Comparison of ENCODE assay signal across 2 cellular contexts in the genomic region with DNA sequence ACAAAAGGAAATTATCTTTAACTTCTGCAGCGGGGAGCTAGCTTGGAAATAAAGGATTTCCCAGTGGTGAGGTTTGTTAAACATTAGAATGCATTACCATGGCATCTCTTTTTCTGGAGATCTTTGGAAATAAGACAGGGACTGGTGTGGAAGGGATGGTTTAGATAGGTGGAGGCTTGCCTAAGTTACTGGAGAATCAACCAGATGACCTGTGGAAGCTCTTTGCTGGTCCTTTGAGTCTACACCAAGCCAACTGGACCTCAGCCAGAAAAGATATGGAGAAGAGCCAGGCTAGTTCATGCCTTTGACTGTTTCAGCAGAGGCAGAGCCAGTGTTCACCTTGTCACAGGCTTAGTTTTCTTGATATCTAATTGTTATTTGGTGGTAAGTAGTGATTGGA.
TF ChIP-seq lines count a peak whose summit lies in the region.

No MANE protein-coding gene starts in this region.

TF ChIP-seq in liver, 16 proteins besides CTCF, POLR2A, EP300 and RAD21:
- TF ChIP-seq ZBTB33 (IDR thresholded peaks at IDR 0.05) (no peak), RXRA (IDR thresholded peaks at IDR 0.05) (peak in 1 of 2 donors; percentile 24), MAX (IDR thresholded peaks at IDR 0.05) (no peak), SP1 (IDR thresholded peaks at IDR 0.05) (no peak)

TF ChIP-seq in HepG2, 621 proteins besides CTCF, POLR2A, EP300 and RAD21:
- TF ChIP-seq, protein P1, sequence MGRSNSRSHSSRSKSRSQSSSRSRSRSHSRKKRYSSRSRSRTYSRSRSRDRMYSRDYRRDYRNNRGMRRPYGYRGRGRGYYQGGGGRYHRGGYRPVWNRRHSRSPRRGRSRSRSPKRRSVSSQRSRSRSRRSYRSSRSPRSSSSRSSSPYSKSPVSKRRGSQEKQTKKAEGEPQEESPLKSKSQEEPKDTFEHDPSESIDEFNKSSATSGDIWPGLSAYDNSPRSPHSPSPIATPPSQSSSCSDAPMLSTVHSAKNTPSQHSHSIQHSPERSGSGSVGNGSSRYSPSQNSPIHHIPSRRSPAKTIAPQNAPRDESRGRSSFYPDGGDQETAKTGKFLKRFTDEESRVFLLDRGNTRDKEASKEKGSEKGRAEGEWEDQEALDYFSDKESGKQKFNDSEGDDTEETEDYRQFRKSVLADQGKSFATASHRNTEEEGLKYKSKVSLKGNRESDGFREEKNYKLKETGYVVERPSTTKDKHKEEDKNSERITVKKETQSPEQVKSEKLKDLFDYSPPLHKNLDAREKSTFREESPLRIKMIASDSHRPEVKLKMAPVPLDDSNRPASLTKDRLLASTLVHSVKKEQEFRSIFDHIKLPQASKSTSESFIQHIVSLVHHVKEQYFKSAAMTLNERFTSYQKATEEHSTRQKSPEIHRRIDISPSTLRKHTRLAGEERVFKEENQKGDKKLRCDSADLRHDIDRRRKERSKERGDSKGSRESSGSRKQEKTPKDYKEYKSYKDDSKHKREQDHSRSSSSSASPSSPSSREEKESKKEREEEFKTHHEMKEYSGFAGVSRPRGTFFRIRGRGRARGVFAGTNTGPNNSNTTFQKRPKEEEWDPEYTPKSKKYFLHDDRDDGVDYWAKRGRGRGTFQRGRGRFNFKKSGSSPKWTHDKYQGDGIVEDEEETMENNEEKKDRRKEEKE (IDR thresholded peaks at IDR 0.05) = no peak
- TF ChIP-seq SRF (IDR thresholded peaks at IDR 0.05; ENCODE audit: low read depth, low read length) (no peak), SP1 (IDR thresholded peaks at IDR 0.05) (no peak), SP1 (CRISPR knock-in tag; IDR thresholded peaks at IDR 0.05) (no peak), CAMTA2 (CRISPR knock-in tag; IDR thresholded peaks at IDR 0.05; ENCODE audit: borderline replicate concordance) (no peak), ZNF253 (CRISPR knock-in tag; IDR thresholded peaks at IDR 0.05; ENCODE audit: borderline replicate concordance) (no peak), ZNF3 (CRISPR knock-in tag; IDR thresholded peaks at IDR 0.05) (no peak), SIN3B (IDR thresholded peaks at IDR 0.05; ENCODE audit: low read length) (no peak), CREB1 (IDR thresholded peaks at IDR 0.05) (no peak), CREB1 (CRISPR knock-in tag; IDR thresholded peaks at IDR 0.05) (no peak), EEA1 (CRISPR knock-in tag; IDR thresholded peaks at IDR 0.05; ENCODE audit: borderline replicate concordance) (no peak), NBN (conservative IDR thresholded peaks at IDR 0.05) (no peak), WIZ (CRISPR knock-in tag; IDR thresholded peaks at IDR 0.05) (no peak), STAT6 (CRISPR knock-in tag; IDR thresholded peaks at IDR 0.05; ENCODE audit: borderline replicate concordance) (no peak), ZSCAN5A (CRISPR knock-in tag; IDR thresholded peaks at IDR 0.05; ENCODE audit: borderline replicate concordance) (no peak)
- TF ChIP-seq, protein P2, sequence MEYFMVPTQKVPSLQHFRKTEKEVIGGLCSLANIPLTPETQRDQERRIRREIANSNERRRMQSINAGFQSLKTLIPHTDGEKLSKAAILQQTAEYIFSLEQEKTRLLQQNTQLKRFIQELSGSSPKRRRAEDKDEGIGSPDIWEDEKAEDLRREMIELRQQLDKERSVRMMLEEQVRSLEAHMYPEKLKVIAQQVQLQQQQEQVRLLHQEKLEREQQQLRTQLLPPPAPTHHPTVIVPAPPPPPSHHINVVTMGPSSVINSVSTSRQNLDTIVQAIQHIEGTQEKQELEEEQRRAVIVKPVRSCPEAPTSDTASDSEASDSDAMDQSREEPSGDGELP (IDR thresholded peaks at IDR 0.05; ENCODE audit: borderline replicate concordance, low read depth) = no peak
- TF ChIP-seq, protein P3, sequence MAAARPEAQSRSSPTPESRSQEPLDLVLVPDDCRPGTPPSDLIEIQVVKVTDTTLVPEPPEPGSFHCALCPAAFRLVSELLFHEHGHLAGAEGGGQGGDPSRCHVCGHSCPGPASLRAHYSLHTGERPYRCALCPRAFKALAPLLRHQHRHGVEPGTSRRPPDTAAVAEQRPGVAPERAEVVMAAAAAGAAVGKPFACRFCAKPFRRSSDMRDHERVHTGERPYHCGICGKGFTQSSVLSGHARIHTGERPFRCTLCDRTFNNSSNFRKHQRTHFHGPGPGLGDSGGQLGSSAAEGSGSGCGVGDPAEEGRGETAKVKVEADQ (CRISPR knock-in tag; IDR thresholded peaks at IDR 0.05; ENCODE audit: borderline replicate concordance) = no peak
